13 cellular contexts compared by ENCODE assay signal in the genomic region with DNA sequence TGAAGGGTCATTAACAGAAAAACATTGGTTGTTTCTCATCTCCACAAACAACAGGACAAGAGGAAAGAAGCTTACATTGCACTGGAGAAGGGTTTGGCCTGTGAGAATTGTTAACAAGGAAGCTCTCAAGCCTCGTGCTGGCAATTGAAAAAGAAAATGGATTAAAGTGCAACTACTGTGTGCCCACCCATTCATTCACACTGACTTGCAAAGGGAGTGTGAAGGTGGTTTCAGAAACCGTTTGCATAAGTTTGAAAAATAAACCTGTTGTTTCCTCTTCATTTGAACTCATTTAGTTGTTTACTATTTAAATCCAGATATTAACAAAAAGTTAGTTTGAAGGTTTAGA.
A peak's percentile ranks its signal among the peaks of the same experiment; 100 is the strongest.
DNase-seq lines count a peak whose midpoint lies in the region; ATAC-seq and TF ChIP-seq lines count a peak whose summit lies in the region.
"Had no signal": no experiment of that assay in that cellular context is flagged by ENCODE, and none has a peak within 500 bp of the region (broad histone marks: within the 10 kb centered on the region; RNA-seq: fewer than 3 reads in every experiment).

No MANE protein-coding gene starts in this region.

- H2AFZ ChIP-seq in neuronal stem cell (ENCODE audit: low read length) = peak overlapping the region; percentile 81

- peak overlapping the region in 4 of 8 donors; percentile 3 to 23 (median 17) for H3K27ac Mint-ChIP-seq in CD8-positive, alpha-beta memory T cell
- H3K27ac Mint-ChIP-seq in endodermal cell = peak overlapping the region; percentile 89
- H3K27ac Mint-ChIP-seq in type B pancreatic cell = no peak overlapping the region
- H3K27ac Mint-ChIP-seq: activated B cell treated with CpG ODN at 0.5 μM for 24 hours had no signal

- no peak for DNase-seq in CD8-positive, alpha-beta memory T cell
- DNase-seq in endodermal cell = peak; percentile 36
- DNase-seq in neuronal stem cell (ENCODE audit: low spot score) = no peak
- no peak for DNase-seq in ureter (ENCODE audit: low spot score)
- DNase-seq in type B pancreatic cell (ENCODE audit: extremely low spot score, unreplicated experiment) = no peak
- no peak for DNase-seq in NCI-H2107 (lab: John Stamatoyannopoulos, UW)
- DNase-seq: activated B cell treated with CpG ODN at 0.5 μM for 24 hours, activated gamma-delta T cell, NCI-H1436, NCI-H526, occipital lobe had no signal

- no peaks in the 10 kb centered on the region for H3K9me3 Mint-ChIP-seq in CD8-positive, alpha-beta memory T cell
- H3K9me3 Mint-ChIP-seq in endodermal cell (peaks cover 9% of the 10 kb centered on the region), type B pancreatic cell (no peaks in the 10 kb centered on the region)
- H3K9me3 Mint-ChIP-seq: activated B cell treated with CpG ODN at 0.5 μM for 24 hours had no signal

- H2BK15ac ChIP-seq in neuronal stem cell (ENCODE audit: low read length) = no peak overlapping the region

- H2BK120ac ChIP-seq in neuronal stem cell (ENCODE audit: low read depth, low read length) = no peak overlapping the region

- H3K4me3 ChIP-seq in CD8-positive, alpha-beta memory T cell (ENCODE audit: low read length) = no peak overlapping the region
- H3K4me3 ChIP-seq in endodermal cell (ENCODE audit: low read length) (no peak overlapping the region), neuronal stem cell (ENCODE audit: low read length in 2 of 2) (no peak overlapping the region)

- H3K14ac ChIP-seq in neuronal stem cell (ENCODE audit: low read length) = no peak overlapping the region

- H3K18ac ChIP-seq in neuronal stem cell (ENCODE audit: low read length) = no peak overlapping the region

- no peaks in the 10 kb centered on the region for H3K79me1 ChIP-seq in neuronal stem cell (ENCODE audit: low read depth, low read length)

- CTCF ChIA-PET in CD8-positive, alpha-beta memory T cell (lab: Charles Lee) = no interaction called here

- H4K91ac ChIP-seq in neuronal stem cell (ENCODE audit: low read depth, low read length, poor library complexity) = no peak overlapping the region

- peaks cover 19 to 27% (median 24%) of the 10 kb centered on the region in 3 donors for H3K4me1 Mint-ChIP-seq in CD8-positive, alpha-beta memory T cell
- H3K4me1 Mint-ChIP-seq in endodermal cell (peaks cover 16% of the 10 kb centered on the region), type B pancreatic cell (ENCODE audit: unreplicated experiment) (peaks cover 10% of the 10 kb centered on the region)
- H3K4me1 Mint-ChIP-seq: activated B cell treated with CpG ODN at 0.5 μM for 24 hours had no signal

- H2AK5ac ChIP-seq in neuronal stem cell (ENCODE audit: low read depth, low read length) = no peak overlapping the region

- H2BK12ac ChIP-seq in neuronal stem cell (ENCODE audit: low read length) = no peak overlapping the region

- H3K36me3 ChIP-seq in CD8-positive, alpha-beta memory T cell (ENCODE audit: insufficient read depth, low read length) = no peaks in the 10 kb centered on the region
- no peaks in the 10 kb centered on the region for H3K36me3 ChIP-seq in KOPT-K1 (ENCODE audit: insufficient read depth, low read length)
- no peaks in the 10 kb centered on the region for H3K36me3 ChIP-seq in endodermal cell (ENCODE audit: control insufficient read depth, insufficient read depth, low read length)
- no peaks in the 10 kb centered on the region for H3K36me3 ChIP-seq in neuronal stem cell (replicated peaks in 1 of 2; ENCODE audit: control insufficient read depth in 2 of 2, insufficient read depth in 2 of 2, low read length in 2 of 2)

- TF ChIP-seq CTCF in endodermal cell (conservative IDR thresholded peaks at IDR 0.05) = no peak
- no peak for TF ChIP-seq CTCF in type B pancreatic cell (conservative IDR thresholded peaks at IDR 0.05)

- no peaks in the 10 kb centered on the region for H3K9me3 ChIP-seq in CD8-positive, alpha-beta memory T cell (ENCODE audit: low read length)
- H3K9me3 ChIP-seq in KOPT-K1 (ENCODE audit: insufficient read depth, low read length, poor library complexity, severe bottlenecking) (no peaks in the 10 kb centered on the region), endodermal cell (ENCODE audit: control insufficient read depth, low read length) (no peaks in the 10 kb centered on the region), neuronal stem cell (replicated peaks in 1 of 2; ENCODE audit: control insufficient read depth in 2 of 2, insufficient read depth in 1 of 2, low read depth in 1 of 2, low read length in 2 of 2) (no peaks in the 10 kb centered on the region)

- 40 to 48% methylated on average over 1 to 2 of the region's 2 CpGs for WGBS in endodermal cell (ENCODE audit: insufficient coverage in 1 of 2, insufficient read length in 1 of 2), 2 experiments
- WGBS in neuronal stem cell (ENCODE audit: extremely low coverage in 2 of 2, insufficient read length in 2 of 2, insufficient replicate concordance in 1 of 2), 2 donors = no CpG with 5 or more reads among the region's 2 CpGs

- H3K36me3 Mint-ChIP-seq in CD8-positive, alpha-beta memory T cell = no peaks in the 10 kb centered on the region
- H3K36me3 Mint-ChIP-seq in endodermal cell (ENCODE audit: low read depth) (no peaks in the 10 kb centered on the region), type B pancreatic cell (no peaks in the 10 kb centered on the region)

- H3K4me2 ChIP-seq in neuronal stem cell (ENCODE audit: insufficient read depth, low read length, poor library complexity, severe bottlenecking) = no peak overlapping the region

- peaks cover 18% of the 10 kb centered on the region for H3K4me1 ChIP-seq in CD8-positive, alpha-beta memory T cell (ENCODE audit: insufficient read depth, low read length)
- H3K4me1 ChIP-seq in endodermal cell (ENCODE audit: control insufficient read depth, insufficient read depth, low read length) = peaks cover 3% of the 10 kb centered on the region
- H3K4me1 ChIP-seq in neuronal stem cell (ENCODE audit: control insufficient read depth in 2 of 2, insufficient read depth in 1 of 2, low read depth in 1 of 2, low read length in 2 of 2) = peaks cover 3 to 8% of the 10 kb centered on the region in 2 donors

- peak overlapping the region in 5 of 7 donors; percentile 13 to 66 (median 44) for H3K4me3 Mint-ChIP-seq in CD8-positive, alpha-beta memory T cell
- H3K4me3 Mint-ChIP-seq in endodermal cell = no peak overlapping the region
- H3K4me3 Mint-ChIP-seq in type B pancreatic cell = no peak overlapping the region
- H3K4me3 Mint-ChIP-seq: activated B cell treated with CpG ODN at 0.5 μM for 24 hours had no signal

- POLR2A ChIA-PET in CD8-positive, alpha-beta memory T cell (lab: Charles Lee) = interaction anchor here (0.5 kb wide), 1 partner anchor 26 kb away, joined by 3 read pairs; no protein-coding TSS in a partner anchor

- no peak overlapping the region for H2BK5ac ChIP-seq in neuronal stem cell (ENCODE audit: low read length)

- no peak overlapping the region for H3K9ac ChIP-seq in endodermal cell (ENCODE audit: extremely low read depth, low read length, poor library complexity, severe bottlenecking)
- no peak overlapping the region for H3K9ac ChIP-seq in neuronal stem cell (ENCODE audit: low read depth, low read length, poor library complexity)

- H3K4ac ChIP-seq in neuronal stem cell (ENCODE audit: low read length) = no peak overlapping the region

- H3K27ac ChIP-seq in CD8-positive, alpha-beta memory T cell (ENCODE audit: low read depth, low read length) = no peak overlapping the region
- H3K27ac ChIP-seq in KOPT-K1 (ENCODE audit: low read depth, low read length, poor library complexity, severe bottlenecking) = peak overlapping the region; percentile 54
- H3K27ac ChIP-seq in endodermal cell (ENCODE audit: low read depth, low read length) = no peak overlapping the region
- peak overlapping the region; percentile 0 for H3K27ac ChIP-seq in neuronal stem cell (replicated peaks; ENCODE audit: low read length)

- H3K27me3 ChIP-seq in CD8-positive, alpha-beta memory T cell (ENCODE audit: insufficient read depth, low read length, poor library complexity, severe bottlenecking) = no peaks in the 10 kb centered on the region
- H3K27me3 ChIP-seq in endodermal cell (ENCODE audit: control insufficient read depth, insufficient read depth, low read length, poor library complexity, severe bottlenecking) (no peaks in the 10 kb centered on the region), neuronal stem cell (ENCODE audit: control insufficient read depth in 3 of 3, insufficient read depth in 3 of 3, low read depth in 1 of 3, low read length in 3 of 3) (no peaks in the 10 kb centered on the region)

- H3K23ac ChIP-seq in neuronal stem cell (ENCODE audit: low read depth, low read length, poor library complexity) = no peak overlapping the region

- H3K27me3 Mint-ChIP-seq in CD8-positive, alpha-beta memory T cell = no peaks in the 10 kb centered on the region
- peaks cover 4% of the 10 kb centered on the region for H3K27me3 Mint-ChIP-seq in endodermal cell (ENCODE audit: insufficient read depth)
- no peaks in the 10 kb centered on the region for H3K27me3 Mint-ChIP-seq in type B pancreatic cell

- no peak for ATAC-seq in GM19324 (IDR thresholded peaks at IDR 0.05; ENCODE audit: low FRiP score, unreplicated experiment)

- H4K8ac ChIP-seq in neuronal stem cell (ENCODE audit: low read depth, low read length) = no peak overlapping the region

Comparison
In these comparisons a context has a peak if more than half of its experiments do, and no peak if none do; other contexts are left out.
1. H3K27ac ChIP-seq: peak in KOPT-K1 (single experiment) and neuronal stem cell (single experiment); none in CD8-positive, alpha-beta memory T cell (single experiment) and endodermal cell (single experiment).
2. H3K4me3 Mint-ChIP-seq: peak in CD8-positive, alpha-beta memory T cell (5 of 7); none in endodermal cell (single experiment) and type B pancreatic cell (single experiment).